ENCODE assay signal across 1 cellular context in the genomic region with DNA sequence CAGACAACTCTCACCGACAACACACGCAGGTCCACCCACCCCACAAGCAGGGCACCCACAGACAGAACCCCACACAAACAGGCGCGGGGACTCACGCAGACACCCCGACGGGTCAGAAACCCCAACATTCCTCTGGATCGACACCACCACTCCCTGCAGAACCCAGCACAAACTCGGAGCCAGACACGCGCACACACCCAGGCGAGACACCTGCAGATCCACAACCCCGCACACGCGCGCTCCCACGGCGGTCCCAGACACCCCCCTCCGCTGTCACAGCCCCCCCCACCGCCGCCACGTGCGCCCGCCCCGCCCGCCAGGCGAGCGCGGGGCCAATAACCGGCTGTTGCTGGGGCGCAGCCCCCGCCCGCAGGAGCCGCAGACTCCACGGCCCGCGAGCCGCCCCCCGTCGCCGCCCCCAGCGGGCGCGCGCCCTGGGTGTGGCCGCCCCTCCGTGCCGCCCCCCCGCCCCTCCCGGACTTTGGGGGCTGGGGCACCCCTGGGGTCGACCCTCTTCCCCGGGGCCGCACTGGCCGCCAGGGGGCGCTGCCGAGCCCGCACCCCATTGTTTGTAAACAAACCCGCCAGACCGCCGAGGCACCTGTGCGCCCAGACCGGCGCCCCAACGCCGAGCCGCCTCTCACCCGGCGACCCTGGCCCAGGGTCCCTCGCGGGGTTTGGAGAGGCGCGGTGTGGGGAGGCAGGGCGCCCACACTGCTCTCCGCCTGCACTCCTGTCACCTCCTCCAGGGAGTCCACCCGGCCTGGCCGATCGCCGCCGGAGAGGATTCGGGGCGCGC.
TF ChIP-seq lines count a peak whose summit lies in the region.

No MANE protein-coding gene starts in this region.

TF ChIP-seq in GM12878, 131 proteins besides CTCF, POLR2A, EP300 and RAD21 (continued from another document):
- TF ChIP-seq, protein P1, sequence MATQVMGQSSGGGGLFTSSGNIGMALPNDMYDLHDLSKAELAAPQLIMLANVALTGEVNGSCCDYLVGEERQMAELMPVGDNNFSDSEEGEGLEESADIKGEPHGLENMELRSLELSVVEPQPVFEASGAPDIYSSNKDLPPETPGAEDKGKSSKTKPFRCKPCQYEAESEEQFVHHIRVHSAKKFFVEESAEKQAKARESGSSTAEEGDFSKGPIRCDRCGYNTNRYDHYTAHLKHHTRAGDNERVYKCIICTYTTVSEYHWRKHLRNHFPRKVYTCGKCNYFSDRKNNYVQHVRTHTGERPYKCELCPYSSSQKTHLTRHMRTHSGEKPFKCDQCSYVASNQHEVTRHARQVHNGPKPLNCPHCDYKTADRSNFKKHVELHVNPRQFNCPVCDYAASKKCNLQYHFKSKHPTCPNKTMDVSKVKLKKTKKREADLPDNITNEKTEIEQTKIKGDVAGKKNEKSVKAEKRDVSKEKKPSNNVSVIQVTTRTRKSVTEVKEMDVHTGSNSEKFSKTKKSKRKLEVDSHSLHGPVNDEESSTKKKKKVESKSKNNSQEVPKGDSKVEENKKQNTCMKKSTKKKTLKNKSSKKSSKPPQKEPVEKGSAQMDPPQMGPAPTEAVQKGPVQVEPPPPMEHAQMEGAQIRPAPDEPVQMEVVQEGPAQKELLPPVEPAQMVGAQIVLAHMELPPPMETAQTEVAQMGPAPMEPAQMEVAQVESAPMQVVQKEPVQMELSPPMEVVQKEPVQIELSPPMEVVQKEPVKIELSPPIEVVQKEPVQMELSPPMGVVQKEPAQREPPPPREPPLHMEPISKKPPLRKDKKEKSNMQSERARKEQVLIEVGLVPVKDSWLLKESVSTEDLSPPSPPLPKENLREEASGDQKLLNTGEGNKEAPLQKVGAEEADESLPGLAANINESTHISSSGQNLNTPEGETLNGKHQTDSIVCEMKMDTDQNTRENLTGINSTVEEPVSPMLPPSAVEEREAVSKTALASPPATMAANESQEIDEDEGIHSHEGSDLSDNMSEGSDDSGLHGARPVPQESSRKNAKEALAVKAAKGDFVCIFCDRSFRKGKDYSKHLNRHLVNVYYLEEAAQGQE (IDR thresholded peaks at IDR 0.05; ENCODE audit: low read depth, low read length): no peak
- TF ChIP-seq EED (IDR thresholded peaks at IDR 0.05; ENCODE audit: low read depth): no peak
- TF ChIP-seq PAX5 (IDR thresholded peaks at IDR 0.05; ENCODE audit: borderline replicate concordance, low read depth, low read length): no peak
- no peak for TF ChIP-seq PBX3 (IDR thresholded peaks at IDR 0.05; ENCODE audit: insufficient replicate concordance, low read depth, low read length)
- no peak for TF ChIP-seq SPI1 (IDR thresholded peaks at IDR 0.05; ENCODE audit: borderline replicate concordance, insufficient read depth, low read depth, low read length)
- TF ChIP-seq EZH2 (IDR thresholded peaks at IDR 0.05; ENCODE audit: borderline replicate concordance, control insufficient read depth, low read depth, low read length): no peak
- TF ChIP-seq MLLT1 (IDR thresholded peaks at IDR 0.05): peak; percentile 54; the same call in 1 of the 2 replicates
- no peak for TF ChIP-seq SRF (IDR thresholded peaks at IDR 0.05; ENCODE audit: low read depth in 2 of 2, low read length in 2 of 2)
- no peak; the same call in 1 of the 2 replicates for TF ChIP-seq LARP7 (IDR thresholded peaks at IDR 0.05)
- TF ChIP-seq NR2C2 (IDR thresholded peaks at IDR 0.05; ENCODE audit: borderline replicate concordance, control insufficient read depth, insufficient read length, low read depth): no peak
- no peak for TF ChIP-seq NRF1 (conservative IDR thresholded peaks at IDR 0.05; ENCODE audit: low read depth, low read length)
- TF ChIP-seq HDAC2 (IDR thresholded peaks at IDR 0.05): no peak
- no peak for TF ChIP-seq IRF4 (IDR thresholded peaks at IDR 0.05; ENCODE audit: low read depth, low read length)
- no peak for TF ChIP-seq MYC (IDR thresholded peaks at IDR 0.05; ENCODE audit: insufficient read depth, insufficient read length, insufficient replicate concordance, low read length, severe bottlenecking)
- TF ChIP-seq ZNF622 (IDR thresholded peaks at IDR 0.05): no peak
- TF ChIP-seq POLR2AphosphoS5 (IDR thresholded peaks at IDR 0.05; ENCODE audit: low read length): no peak
- 0 out of 2 replicates have a peak, but pooled peaks have one; percentile 13 for TF ChIP-seq ZSCAN29 (IDR thresholded peaks at IDR 0.05)
- TF ChIP-seq DPF2 (IDR thresholded peaks at IDR 0.05): peak; percentile 56; the same call in 1 of the 2 replicates
- no peak for TF ChIP-seq ELK1 (IDR thresholded peaks at IDR 0.05; ENCODE audit: low read depth, low read length)
- no peak for TF ChIP-seq SREBF2 (IDR thresholded peaks at IDR 0.05; ENCODE audit: low read length)
- TF ChIP-seq SMARCA5 (IDR thresholded peaks at IDR 0.05): peak; percentile 98; the same call in 1 of the 2 replicates
- no peak for TF ChIP-seq YBX1 (IDR thresholded peaks at IDR 0.05)
- no peak for TF ChIP-seq SMAD1 (IDR thresholded peaks at IDR 0.05; ENCODE audit: low read depth, partially characterized antibody)
- no peak for TF ChIP-seq BRCA1 (IDR thresholded peaks at IDR 0.05; ENCODE audit: low read depth, low read length)
- TF ChIP-seq JUND (IDR thresholded peaks at IDR 0.05; ENCODE audit: low read depth, low read length): no peak
- TF ChIP-seq BCL11A (IDR thresholded peaks at IDR 0.05; ENCODE audit: low read depth, low read length): no peak
- TF ChIP-seq SIN3A (IDR thresholded peaks at IDR 0.05; ENCODE audit: low read depth, low read length): peak; percentile 94
- no peak for TF ChIP-seq MEF2B (IDR thresholded peaks at IDR 0.05; ENCODE audit: partially characterized antibody, poor library complexity, severe bottlenecking)
- TF ChIP-seq RFX5 (IDR thresholded peaks at IDR 0.05; ENCODE audit: low read depth, low read length): peak; percentile 70
- TF ChIP-seq SIX5 (IDR thresholded peaks at IDR 0.05; ENCODE audit: low read depth, low read length, severe bottlenecking): no peak
- peak; percentile 76 for TF ChIP-seq NR2F1 (conservative IDR thresholded peaks at IDR 0.05)
- TF ChIP-seq RCOR1 (conservative IDR thresholded peaks at IDR 0.05; ENCODE audit: low read depth, low read length): no peak
- no peak for TF ChIP-seq SP1 (IDR thresholded peaks at IDR 0.05; ENCODE audit: low read depth, low read length)
- peak; percentile 63 for TF ChIP-seq FOXK2 (IDR thresholded peaks at IDR 0.05)
- TF ChIP-seq STAT3 (IDR thresholded peaks at IDR 0.05; ENCODE audit: low read depth, low read length): no peak
- TF ChIP-seq IKZF2 (IDR thresholded peaks at IDR 0.05): no peak
- no peak for TF ChIP-seq ASH2L (IDR thresholded peaks at IDR 0.05; ENCODE audit: borderline replicate concordance, low read depth)
